1 cellular context compared by ENCODE assay signal in the genomic region with DNA sequence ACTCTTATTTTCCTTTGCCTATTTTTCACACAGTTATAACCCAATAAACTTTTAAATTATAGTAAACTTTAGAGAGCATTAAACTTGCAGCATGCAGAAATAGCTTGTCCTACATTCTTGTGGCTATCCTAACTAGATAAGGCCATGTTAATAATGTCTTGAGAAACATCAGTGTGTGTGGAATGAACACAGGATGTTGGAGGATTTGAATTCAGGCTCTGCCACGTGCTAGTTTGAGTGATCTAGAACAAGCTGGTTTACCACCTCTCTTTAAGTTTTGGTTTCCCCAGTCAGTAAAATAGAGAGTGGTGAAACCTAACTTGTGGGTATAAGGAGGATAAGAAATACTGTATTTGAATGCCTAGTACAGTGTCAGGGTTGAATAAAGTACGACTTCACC. TPM values are rescaled to one million over a fixed set of nuclear protein-coding genes. Genes with fewer than 3 reads are reported as not detected.
"Had no signal": no experiment of that assay in that cellular context is flagged by ENCODE, and none has a peak within 500 bp of the region (broad histone marks: within the 10 kb centered on the region; RNA-seq: fewer than 3 reads in every experiment).

No MANE protein-coding gene starts in this region.

RNA-seq across cellular contexts. Expression of gene RNU1-2, which starts 39.6 kb away (rescaled TPM):
- total RNA-seq: M059J had no signal
